8 cellular contexts compared by ENCODE assay signal in the genomic region with DNA sequence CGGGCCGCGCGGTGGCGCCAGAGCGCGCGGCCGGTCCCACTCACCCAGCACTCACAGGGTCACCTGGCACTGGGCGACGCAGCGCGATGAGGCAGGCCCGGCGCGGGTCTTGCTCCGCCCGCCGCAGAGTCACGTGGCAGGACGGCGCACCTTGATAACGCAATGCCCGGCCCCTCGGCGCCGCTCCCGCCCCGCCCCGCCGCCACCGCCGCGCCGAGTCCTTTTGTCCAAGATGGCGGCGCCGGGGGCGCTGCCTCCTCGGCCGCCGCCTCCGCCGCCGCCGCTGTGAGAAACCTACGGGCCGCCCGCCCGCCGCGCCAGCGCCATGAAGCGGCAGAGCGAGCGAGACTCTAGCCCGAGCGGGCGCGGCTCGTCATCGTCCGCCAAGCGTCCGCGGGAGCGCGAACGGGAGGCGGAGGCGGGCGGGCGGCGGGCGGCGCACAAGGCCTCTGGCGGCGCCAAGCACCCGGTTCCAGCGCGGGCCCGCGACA. TPM values are rescaled to one million over a fixed set of nuclear protein-coding genes. Genes with fewer than 3 reads are reported as not detected.
DNase-seq lines count a peak whose midpoint lies in the region; ATAC-seq, FAIRE-seq and TF ChIP-seq lines count a peak whose summit lies in the region.

RBM15B (plus strand) TSS at position 211 of the 491 bp plus-strand sequence; CDS start at position 326, 115 bp downstream.

- peak; percentile 41; the same call in 1 of the 2 replicates for TF ChIP-seq POLR2A in GM12891 (IDR thresholded peaks at IDR 0.05; ENCODE audit: low read depth, low read length)

- peaks cover 36% of the 10 kb centered on the region for H3K36me3 Mint-ChIP-seq in progenitor cell of endocrine pancreas (ENCODE audit: insufficient read depth)

- under 1% methylated on average over 83 of the region's 83 CpGs for WGBS in urinary bladder

- no peaks in the 10 kb centered on the region for H3K9me3 Mint-ChIP-seq in progenitor cell of endocrine pancreas (ENCODE audit: low read depth)

- DNase-seq in GM12891 (ENCODE audit: insufficient read length, low spot score), result peak; percentile 96
- peak; percentile 80 for DNase-seq in NCI-H1436 (lab: John Stamatoyannopoulos, UW)
- peak; percentile 94 to 98 (median 97) for DNase-seq in T-helper 1 cell
- peak; percentile 93 for DNase-seq in amniotic epithelial cell (ENCODE audit: low read depth)
- peak; percentile 98 for DNase-seq in left cardiac atrium
- peak; percentile 96 for DNase-seq in progenitor cell of endocrine pancreas (ENCODE audit: low spot score, unreplicated experiment)

- peaks cover 2% of the 10 kb centered on the region for H3K4me1 ChIP-seq in urinary bladder (ENCODE audit: insufficient read depth)

- peak within 1 kb of the TSS; percentile 87 for H3K4me3 ChIP-seq in urinary bladder (ENCODE audit: low read depth, low read length)

- peak within 1 kb of the TSS; percentile 85 for H3K4me3 Mint-ChIP-seq in progenitor cell of endocrine pancreas (ENCODE audit: low read depth)

- peaks cover 46% of the 10 kb centered on the region for H3K4me1 Mint-ChIP-seq in progenitor cell of endocrine pancreas (ENCODE audit: low read depth)

- intact Hi-C loops in left cardiac atrium (cut with DNase I), result no loop called here

- peak; percentile 94 for ATAC-seq in HG02798 (IDR thresholded peaks at IDR 0.05; ENCODE audit: poor library complexity, unreplicated experiment)
- ATAC-seq in left cardiac atrium, result peak; percentile 93 to 97

- no peaks in the 10 kb centered on the region for H3K27me3 Mint-ChIP-seq in progenitor cell of endocrine pancreas

- H3K36me3 ChIP-seq in urinary bladder (ENCODE audit: insufficient read depth), result peaks cover 6% of the 10 kb centered on the region

- peak; percentile 94 for TF ChIP-seq CTCF in progenitor cell of endocrine pancreas (IDR thresholded peaks at IDR 0.05; ENCODE audit: unreplicated experiment)

- H3K27ac ChIP-seq in urinary bladder (ENCODE audit: low read depth), result peak within 1 kb of the TSS; percentile 94

- peak; percentile 100 for FAIRE-seq in GM12891 (lab: Jason Lieb, UNC)

- peak within 1 kb of the TSS; percentile 96 for H3K27ac Mint-ChIP-seq in progenitor cell of endocrine pancreas

TF ChIP-seq in GM12891, 5 proteins besides CTCF, POLR2A, EP300 and RAD21:
- no peak for TF ChIP-seq POLR2AphosphoS5 (IDR thresholded peaks at IDR 0.05; ENCODE audit: low read depth, low read length)
- TF ChIP-seq TAF1 (IDR thresholded peaks at IDR 0.05; ENCODE audit: low read depth, low read length), result peak; percentile 74
- TF ChIP-seq POU2F2 (IDR thresholded peaks at IDR 0.05; ENCODE audit: low read depth, low read length), result peak; percentile 68

RNA-seq across cellular contexts. Expression of gene RBM15B, which starts in this region (rescaled TPM):
- polyA plus RNA-seq in GM12891 (2012; ENCODE audit: low read depth, missing spikeins), result 11.4 TPM
- total RNA-seq in left cardiac atrium, result 10 to 100 TPM; 12.9 to 18.6 TPM
- 69.7 and 75.8 TPM in 2 replicates for total RNA-seq in progenitor cell of endocrine pancreas
- total RNA-seq in urinary bladder, result 17.1 TPM
- 24.4 TPM for polyA plus RNA-seq in urinary bladder

Comparison
In these comparisons a context has a peak if more than half of its experiments do, and no peak if none do; other contexts are left out.
1. Peak in every context shown above with its lines: DNase-seq, ATAC-seq, H3K4me3 ChIP-seq and H3K27ac ChIP-seq.